1 cellular context compared by ENCODE assay signal in the genomic region with DNA sequence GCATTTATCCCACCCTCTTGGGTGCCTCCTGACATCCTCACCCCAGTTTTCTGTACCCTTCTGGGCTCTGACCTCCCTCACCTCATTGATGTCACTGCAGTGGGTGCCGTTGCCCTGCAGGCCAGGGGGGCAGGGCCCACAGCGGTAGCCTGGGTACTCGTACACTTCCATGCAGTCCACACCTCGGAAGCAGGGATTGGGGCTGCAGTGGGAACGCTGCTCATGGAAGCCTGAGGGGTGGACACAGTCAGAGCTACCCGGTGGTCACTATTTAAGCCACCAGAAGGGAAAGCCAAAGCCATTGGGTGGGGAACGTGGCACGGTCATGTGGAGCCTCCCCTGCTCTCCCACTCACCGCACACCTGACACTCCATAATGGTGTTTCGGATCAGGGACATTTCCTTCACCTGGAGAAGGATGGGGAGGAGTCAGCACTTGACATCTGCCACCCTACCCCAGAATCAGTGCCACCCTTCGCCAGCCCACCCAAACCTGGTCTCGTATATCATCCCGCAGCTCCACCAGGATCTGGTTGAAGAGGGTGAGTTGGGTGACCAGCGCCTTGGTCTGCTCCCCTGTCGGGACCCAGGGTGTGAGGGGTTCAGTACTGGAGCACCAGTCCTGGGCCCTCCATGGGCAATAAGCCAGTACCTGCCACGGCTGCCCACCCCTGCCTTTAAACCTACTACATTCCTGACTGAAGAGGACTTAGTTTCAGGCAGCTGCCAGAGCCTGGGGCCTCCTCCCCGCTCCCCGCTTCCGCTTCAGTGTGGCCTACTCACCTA.
TF ChIP-seq lines count a peak whose summit lies in the region.

No MANE protein-coding gene starts in this region.

TF ChIP-seq in IMR-90, 13 proteins besides CTCF, POLR2A, EP300 and RAD21:
- TF ChIP-seq FOS (IDR thresholded peaks at IDR 0.05; ENCODE audit: low read depth, low read length) (no peak), NFE2L2 (IDR thresholded peaks at IDR 0.05; ENCODE audit: low read depth, low read length) (no peak), USF2 (IDR thresholded peaks at IDR 0.05; ENCODE audit: low read depth, low read length) (no peak), MXI1 (IDR thresholded peaks at IDR 0.05; ENCODE audit: borderline replicate concordance, low read depth, low read length) (no peak), MAFK (IDR thresholded peaks at IDR 0.05; ENCODE audit: low read depth, low read length) (no peak), CHD1 (IDR thresholded peaks at IDR 0.05; ENCODE audit: low read depth, low read length) (no peak), RFX5 (IDR thresholded peaks at IDR 0.05; ENCODE audit: low read depth, low read length) (no peak), RCOR1 (IDR thresholded peaks at IDR 0.05; ENCODE audit: insufficient replicate concordance, low read length) (no peak), BHLHE40 (IDR thresholded peaks at IDR 0.05; ENCODE audit: low read depth, low read length) (no peak)
